19 cellular contexts compared by ENCODE assay signal in genomic region chr12:127984386-127985055, GRCh38.
"Had no signal": no experiment of that assay in that cellular context is flagged by ENCODE, and none has a peak within 500 bp of the region (broad histone marks: within the 10 kb centered on the region; RNA-seq: fewer than 3 reads in every experiment).

No MANE protein-coding gene starts in this region.

- H3K27me3 Mint-ChIP-seq: activated B cell treated with CpG ODN at 0.5 μM for 24 hours; activated CD4-positive, alpha-beta T cell treated with anti-CD3 and anti-CD28 coated beads, Interleukin-2, amount 10 ng/mL, durations not matched to agents 7 days and 5 days; brain; central memory CD8-positive, alpha-beta T cell; stimulated activated memory B cell treated with anti-CD40 and anti-IgM and Interleukin-4, amounts not matched to agents 10 μg/mL and 1 μg/mL and 100 μg/mL, for 72 hours had no signal

- H3K4me1 ChIP-seq: psoas muscle, right lobe of liver, thyroid gland had no signal

- DNase-seq: activated B cell treated with CpG ODN at 0.5 μM for 24 hours; activated CD4-positive, alpha-beta T cell treated with anti-CD3 and anti-CD28 coated beads, Interleukin-2, amount 10 ng/mL, durations not matched to agents 7 days and 5 days; activated CD8-positive, alpha-beta memory T cell treated with anti-CD3 and anti-CD28 coated beads, Interleukin-2, amount 50 U/mL, for 48 hours; activated gamma-delta T cell; activated T-cell treated with anti-CD3 and anti-CD28 coated beads, Interleukin-2, amount 50 U/mL, for 72 hours; amniotic stem cell; effector CD8-positive, alpha-beta T cell; foreskin melanocyte; mesendoderm; psoas muscle; right lobe of liver; thyroid gland had no signal

- H3K36me3 ChIP-seq: right lobe of liver, thyroid gland had no signal

- H3K27ac ChIP-seq: psoas muscle, right lobe of liver, thyroid gland had no signal

- FAIRE-seq: endothelial cell of umbilical vein, urothelium cell line had no signal

- H3K36me3 Mint-ChIP-seq: brain; stimulated activated memory B cell treated with anti-CD40 and anti-IgM and Interleukin-4, amounts not matched to agents 10 μg/mL and 1 μg/mL and 100 μg/mL, for 72 hours had no signal

- H3K9me3 Mint-ChIP-seq: activated B cell treated with CpG ODN at 0.5 μM for 24 hours, nephron had no signal

- H3K27me3 ChIP-seq: right lobe of liver, thyroid gland had no signal

- H3K4me3 Mint-ChIP-seq: activated B cell treated with CpG ODN at 0.5 μM for 24 hours; activated CD4-positive, alpha-beta T cell treated with anti-CD3 and anti-CD28 coated beads, Interleukin-2, amount 10 ng/mL, durations not matched to agents 7 days and 5 days; activated T-cell treated with anti-CD3 and anti-CD28 coated beads, Interleukin-2, amount 50 U/mL, for 72 hours; brain; central memory CD8-positive, alpha-beta T cell; nephron; stimulated activated memory B cell treated with anti-CD40 and anti-IgM and Interleukin-4, amounts not matched to agents 10 μg/mL and 1 μg/mL and 100 μg/mL, for 72 hours had no signal

- ATAC-seq: activated naive CD4-positive, alpha-beta T cell treated with anti-CD3 and anti-CD28 coated beads, Interleukin-2, amount 50 U/mL, for 72 hours; activated T-cell treated with anti-CD3 and anti-CD28 coated beads, Interleukin-2, amount 50 U/mL, for 72 hours; psoas muscle; right lobe of liver; stimulated activated memory B cell treated with anti-CD40 and anti-IgM and Interleukin-4, amounts not matched to agents 10 μg/mL and 1 μg/mL and 100 μg/mL, for 72 hours had no signal

- H3K4me1 Mint-ChIP-seq: activated B cell treated with CpG ODN at 0.5 μM for 24 hours; activated CD4-positive, alpha-beta T cell treated with anti-CD3 and anti-CD28 coated beads, Interleukin-2, amount 10 ng/mL, durations not matched to agents 7 days and 5 days; central memory CD8-positive, alpha-beta T cell; nephron; stimulated activated memory B cell treated with anti-CD40 and anti-IgM and Interleukin-4, amounts not matched to agents 10 μg/mL and 1 μg/mL and 100 μg/mL, for 72 hours had no signal

- H3K4me3 ChIP-seq: psoas muscle, right lobe of liver, thyroid gland had no signal

- H3K9me3 ChIP-seq: psoas muscle, right lobe of liver, thyroid gland had no signal

- H3K27ac Mint-ChIP-seq: activated B cell treated with CpG ODN at 0.5 μM for 24 hours; activated CD4-positive, alpha-beta T cell treated with anti-CD3 and anti-CD28 coated beads, Interleukin-2, amount 10 ng/mL, durations not matched to agents 7 days and 5 days; activated naive CD4-positive, alpha-beta T cell treated with anti-CD3 and anti-CD28 coated beads, Interleukin-2, amount 50 U/mL, for 72 hours; activated T-cell treated with anti-CD3 and anti-CD28 coated beads, Interleukin-2, amount 50 U/mL, for 72 hours; brain; nephron; stimulated activated memory B cell treated with anti-CD40 and anti-IgM and Interleukin-4, amounts not matched to agents 10 μg/mL and 1 μg/mL and 100 μg/mL, for 72 hours had no signal
